In genomic region chr12:80314741-80315140, GRCh38 we compare ENCODE assay signal across 23 cellular contexts.
A peak's percentile ranks its signal among the peaks of the same experiment; 100 is the strongest.
DNase-seq lines count a peak whose midpoint lies in the region; ATAC-seq and TF ChIP-seq lines count a peak whose summit lies in the region.
"Had no signal": no experiment of that assay in that cellular context is flagged by ENCODE, and none has a peak within 500 bp of the region (broad histone marks: within the 10 kb centered on the region; RNA-seq: fewer than 3 reads in every experiment).

No MANE protein-coding gene starts in this region.

- TF ChIP-seq CTCF in nephron progenitor cell (IDR thresholded peaks at IDR 0.05) (no peak), heart right ventricle (IDR thresholded peaks at IDR 0.05) (no peak)

- no peaks in the 10 kb centered on the region for H3K4me1 ChIP-seq in heart right ventricle
- H3K4me1 ChIP-seq in SJCRH30: no peaks in the 10 kb centered on the region
- H3K4me1 ChIP-seq: A549, Caco-2 had no signal

- H3K4me3 Mint-ChIP-seq in nephron progenitor cell: no peak overlapping the region
- H3K4me3 Mint-ChIP-seq in stimulated activated effector memory CD8-positive, alpha-beta T cell treated with anti-CD3 and anti-CD28 coated beads, Interleukin-12 subunit alpha, Interleukin-12 subunit beta, amount 100 ng/mL, for 72 hours: no peak overlapping the region
- H3K4me3 Mint-ChIP-seq: CD4-positive, alpha-beta memory T cell had no signal

- H3K36me3 Mint-ChIP-seq in nephron progenitor cell (ENCODE audit: low read depth): no peaks in the 10 kb centered on the region
- H3K36me3 Mint-ChIP-seq in stimulated activated effector memory CD8-positive, alpha-beta T cell treated with anti-CD3 and anti-CD28 coated beads, Interleukin-12 subunit alpha, Interleukin-12 subunit beta, amount 100 ng/mL, for 72 hours: no peaks in the 10 kb centered on the region
- H3K36me3 Mint-ChIP-seq: CD4-positive, alpha-beta memory T cell had no signal

- H3K36me3 ChIP-seq in heart right ventricle: no peaks in the 10 kb centered on the region
- no peaks in the 10 kb centered on the region for H3K36me3 ChIP-seq in SJCRH30

- no peaks in the 10 kb centered on the region for H3K9me3 ChIP-seq in heart right ventricle
- no peaks in the 10 kb centered on the region for H3K9me3 ChIP-seq in SJCRH30 (replicated peaks)
- H3K9me3 ChIP-seq: A549, Caco-2 had no signal

- no peaks in the 10 kb centered on the region for H3K27me3 Mint-ChIP-seq in nephron progenitor cell (ENCODE audit: low read depth, poor library complexity)
- H3K27me3 Mint-ChIP-seq: CD4-positive, alpha-beta memory T cell had no signal

- ATAC-seq in heart right ventricle: no peak
- no peak for ATAC-seq in stimulated activated effector memory CD8-positive, alpha-beta T cell treated with anti-CD3 and anti-CD28 coated beads, Interleukin-12 subunit alpha, Interleukin-12 subunit beta, amount 100 ng/mL, for 72 hours
- ATAC-seq: A549, Panc1 had no signal

- WGBS in heart right ventricle, 2 donors: 94 to 100% methylated on average over 1 of the region's 1 CpG

- no peaks in the 10 kb centered on the region for H3K27me3 ChIP-seq in heart right ventricle
- no peaks in the 10 kb centered on the region for H3K27me3 ChIP-seq in SJCRH30

- peak overlapping the region; percentile 21 for H3K27ac Mint-ChIP-seq in nephron progenitor cell
- H3K27ac Mint-ChIP-seq in stimulated activated effector memory CD8-positive, alpha-beta T cell treated with anti-CD3 and anti-CD28 coated beads, Interleukin-12 subunit alpha, Interleukin-12 subunit beta, amount 100 ng/mL, for 72 hours: no peak overlapping the region
- H3K27ac Mint-ChIP-seq: CD4-positive, alpha-beta memory T cell had no signal

- DNase-seq in SW480 (ENCODE audit: low spot score): peak; percentile 9
- DNase-seq in astrocyte of the hippocampus (ENCODE audit: low read depth, low spot score): peak; percentile 67
- DNase-seq in nephron progenitor cell: no peak
- no peak for DNase-seq in heart right ventricle
- DNase-seq in stimulated activated effector memory CD8-positive, alpha-beta T cell treated with anti-CD3 and anti-CD28 coated beads, Interleukin-12 subunit alpha, Interleukin-12 subunit beta, amount 100 ng/mL, for 72 hours (ENCODE audit: low spot score in 2 of 2): no peak
- no peak for DNase-seq in SJCRH30
- DNase-seq in NCI-H1048 (lab: John Stamatoyannopoulos, UW): no peak
- DNase-seq: C1 segment of cervical spinal cord; Caco-2; CD4-positive, alpha-beta memory T cell; DMS79 treated with DMSO at 0.1 percent for 48 hours; NCI-H1092 treated with DMSO at 0.1 percent for 48 hours; NCI-H1436; NCI-H187; NCI-H2081 treated with DMSO at 0.1 percent for 48 hours; NCI-H2171; NCI-H226; NCI-H510A; SHP77 had no signal

- no peaks in the 10 kb centered on the region for H3K4me1 Mint-ChIP-seq in nephron progenitor cell
- no peaks in the 10 kb centered on the region for H3K4me1 Mint-ChIP-seq in stimulated activated effector memory CD8-positive, alpha-beta T cell treated with anti-CD3 and anti-CD28 coated beads, Interleukin-12 subunit alpha, Interleukin-12 subunit beta, amount 100 ng/mL, for 72 hours
- H3K4me1 Mint-ChIP-seq: CD4-positive, alpha-beta memory T cell had no signal

- H3K27ac ChIP-seq in heart right ventricle (no peak overlapping the region), SJCRH30 (no peak overlapping the region)
- H3K27ac ChIP-seq: A549, HL-60, RWPE1 had no signal

- H3K4me3 ChIP-seq in heart right ventricle (no peak overlapping the region), SJCRH30 (no peak overlapping the region)
- H3K4me3 ChIP-seq: A549 had no signal

- intact Hi-C loops in heart right ventricle (cut with DNase I): no loop called here

- H3K9me3 Mint-ChIP-seq in nephron progenitor cell: no peaks in the 10 kb centered on the region
- no peaks in the 10 kb centered on the region for H3K9me3 Mint-ChIP-seq in stimulated activated effector memory CD8-positive, alpha-beta T cell treated with anti-CD3 and anti-CD28 coated beads, Interleukin-12 subunit alpha, Interleukin-12 subunit beta, amount 100 ng/mL, for 72 hours

Comparison
In these comparisons a context has a peak if more than half of its experiments do, and no peak if none do; other contexts are left out.
1. DNase-seq: peak in SW480 (single experiment) and astrocyte of the hippocampus (single experiment); none in nephron progenitor cell (single experiment), heart right ventricle (0 of 2), stimulated activated effector memory CD8-positive, alpha-beta T cell treated with anti-CD3 and anti-CD28 coated beads, Interleukin-12 subunit alpha, Interleukin-12 subunit beta, amount 100 ng/mL, for 72 hours (0 of 2), SJCRH30 (0 of 2) and NCI-H1048 (single experiment).